Comparison of ENCODE assay signal across 1 cellular context in genomic region chr14:64625363-64626232, GRCh38.
TF ChIP-seq lines count a peak whose summit lies in the region.

No MANE protein-coding gene starts in this region.

TF ChIP-seq in GM23338, 12 proteins besides CTCF, POLR2A, EP300 and RAD21 (continued from another document):
- no peak for TF ChIP-seq ZNF462 (CRISPR knock-in tag; IDR thresholded peaks at IDR 0.05)
